Comparison of ENCODE assay signal across 8 cellular contexts in the genomic region with DNA sequence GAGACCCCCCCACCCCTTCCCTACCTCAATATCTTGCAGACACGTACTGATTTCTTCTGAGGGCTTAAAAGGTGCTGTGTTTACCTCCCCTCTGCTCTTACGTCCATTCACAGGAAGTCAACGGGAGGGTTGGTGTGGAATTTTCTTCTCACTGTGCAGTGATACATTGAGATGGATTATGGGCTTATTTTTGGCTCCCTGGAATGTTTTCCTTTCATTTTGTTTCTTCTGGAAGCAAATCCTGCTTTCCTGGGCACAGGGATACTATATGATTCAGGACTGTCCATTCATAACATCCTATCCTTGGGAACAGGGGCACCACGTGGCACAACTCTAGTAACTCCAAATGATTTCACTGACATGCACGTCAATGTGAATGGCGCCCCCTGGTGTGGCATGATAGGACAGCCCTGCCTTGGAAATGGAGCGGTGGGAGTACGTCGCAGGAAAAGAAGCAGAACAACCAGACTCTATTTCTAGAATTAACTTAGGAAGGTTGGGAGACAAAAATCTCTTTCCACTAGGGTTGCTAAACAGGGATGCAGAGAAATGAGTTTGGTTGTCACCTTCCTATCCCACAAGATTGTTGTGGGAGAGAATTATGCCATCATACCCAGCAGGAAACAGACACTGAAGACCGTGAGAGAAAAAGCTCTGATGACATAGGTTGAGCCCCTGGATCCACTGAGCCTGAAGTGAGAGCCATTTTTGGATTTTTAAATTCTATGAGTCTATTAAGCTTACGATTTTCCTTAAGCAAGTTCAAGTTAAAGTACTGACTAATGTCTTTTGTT.
DNase-seq lines count a peak whose midpoint lies in the region; ATAC-seq and TF ChIP-seq lines count a peak whose summit lies in the region.

No MANE protein-coding gene starts in this region.

- H2AFZ ChIP-seq in GM23248, result no peak overlapping the region

- ATAC-seq in memory B cell (ENCODE audit: low read depth), result peak; percentile 20

- in situ Hi-C loops in GM23248 (cut with MboI), result loop anchor here (5.0 kb wide), 1 partner anchor 182 kb away; no protein-coding TSS in a partner anchor

- H3K9me2 ChIP-seq in GM23248 (ENCODE audit: insufficient read depth), result no peaks in the 10 kb centered on the region

- H3F3A ChIP-seq in GM23248 (ENCODE audit: insufficient read depth), result no peaks in the 10 kb centered on the region

- H3K4me2 ChIP-seq in GM23248 (ENCODE audit: unreplicated experiment), result no peak overlapping the region

- H3K36me3 Mint-ChIP-seq in memory B cell, result no peaks in the 10 kb centered on the region

- no peaks in the 10 kb centered on the region; the same call in 1 of the 2 replicates for H3K4me1 ChIP-seq in GM23248 (ENCODE audit: insufficient read depth)

- no peaks in the 10 kb centered on the region for H3K36me3 ChIP-seq in GM23248 (ENCODE audit: low read depth)

- no peaks in the 10 kb centered on the region for H3K9me3 ChIP-seq in GM23248 (ENCODE audit: low read depth)

- WGBS in GM23248 (ENCODE audit: low coverage in 1 of 2, low lambda C conversion rate in 2 of 2, missing lambda C conversion rate in 2 of 2), 2 experiments, result 25 to 27% methylated on average over 11 of the region's 11 CpGs

- H3K9ac ChIP-seq in GM23248, result no peak overlapping the region

- H3K27me3 ChIP-seq in GM23248 (replicated peaks; ENCODE audit: insufficient read depth), result peaks cover 8% of the 10 kb centered on the region

- H3K4me3 ChIP-seq in GM23248, result no peak overlapping the region

- no peak overlapping the region for H3K27ac Mint-ChIP-seq in memory B cell

- no peaks in the 10 kb centered on the region for H3K79me2 ChIP-seq in GM23248 (ENCODE audit: insufficient read depth)

- H3K4me1 Mint-ChIP-seq in memory B cell, result peaks cover 7% of the 10 kb centered on the region

- H3K27ac ChIP-seq in C4-2B (no peak overlapping the region), GM23248 (no peak overlapping the region)

- H3K9me3 Mint-ChIP-seq in memory B cell, result no peaks in the 10 kb centered on the region

- peak; percentile 91 for TF ChIP-seq CTCF in C4-2B (conservative IDR thresholded peaks at IDR 0.05)

- DNase-seq in GM23248, result peak; percentile 78
- DNase-seq in NCI-H345 treated with DMSO at 0.1 percent for 48 hours (lab: John Stamatoyannopoulos, UW; ENCODE audit: unreplicated experiment), result peak; percentile 3
- peak; percentile 26 to 28 for DNase-seq in activated CD4-positive, alpha-beta T cell treated with anti-CD3 and anti-CD28 coated beads, Interleukin-2, amount 50 U/mL, for 4 hours
- DNase-seq in effector CD8-positive, alpha-beta T cell (lab: John Stamatoyannopoulos, UW), result peak; percentile 33
- peak; percentile 4 to 25 for DNase-seq in memory B cell (ENCODE audit: low spot score in 2 of 2)
- peak; percentile 47 to 58 for DNase-seq in stimulated activated CD8-positive, alpha-beta memory T cell treated with anti-CD3 and anti-CD28 coated beads, Interleukin-2, amount 100 ng/mL, for 48 hours (ENCODE audit: low read depth in 2 of 2)
- no peak for DNase-seq in NCI-H128 (lab: John Stamatoyannopoulos, UW; ENCODE audit: unreplicated experiment)

- peaks cover 7% of the 10 kb centered on the region for H3K27me3 Mint-ChIP-seq in memory B cell

- H4K20me1 ChIP-seq in GM23248 (ENCODE audit: insufficient read depth), result no peaks in the 10 kb centered on the region

- H3K4me3 Mint-ChIP-seq in memory B cell, result no peak overlapping the region
